Comparison of ENCODE assay signal across 8 cellular contexts in the genomic region with DNA sequence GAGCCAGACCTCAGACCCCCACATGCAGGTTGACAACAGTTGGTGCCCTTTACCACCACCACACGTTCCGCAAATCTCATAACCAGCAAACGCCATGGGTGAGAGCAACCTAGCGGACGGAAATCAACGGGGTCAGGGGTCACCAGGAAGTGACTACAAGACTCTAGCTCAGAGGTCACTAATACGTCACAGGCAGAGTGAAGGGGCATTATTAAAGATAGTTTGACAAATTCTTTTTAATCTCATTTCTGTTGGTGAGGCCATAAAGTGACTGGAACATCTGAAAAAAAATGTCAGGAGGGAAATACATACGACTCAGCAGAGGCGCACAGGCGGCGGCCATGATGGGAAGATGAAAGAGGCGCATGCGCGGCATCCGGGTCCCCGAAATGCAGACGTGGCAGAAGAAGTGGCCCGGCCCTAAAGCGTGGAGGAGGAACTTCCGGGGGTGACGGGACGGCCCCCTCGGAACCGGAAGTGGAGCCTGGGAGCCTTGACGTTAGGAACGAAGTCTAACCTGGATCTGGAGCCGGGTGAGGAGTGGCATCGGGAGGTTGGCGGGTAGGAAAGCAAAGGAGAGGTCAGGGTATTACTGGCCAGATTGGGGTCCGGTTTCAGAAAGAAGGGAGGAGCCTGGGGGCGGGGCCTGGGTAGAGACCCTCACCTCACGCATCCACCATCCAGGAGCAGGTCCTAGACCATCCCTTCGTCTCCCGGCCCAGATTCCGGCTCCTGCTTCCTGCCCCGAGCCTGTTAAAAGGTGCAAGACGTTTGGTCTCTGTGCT. TPM values are rescaled to one million over a fixed set of nuclear protein-coding genes. Genes with fewer than 3 reads are reported as not detected.
A peak's percentile ranks its signal among the peaks of the same experiment; 100 is the strongest.
DNase-seq lines count a peak whose midpoint lies in the region; ATAC-seq and TF ChIP-seq lines count a peak whose summit lies in the region.

A gene with protein sequence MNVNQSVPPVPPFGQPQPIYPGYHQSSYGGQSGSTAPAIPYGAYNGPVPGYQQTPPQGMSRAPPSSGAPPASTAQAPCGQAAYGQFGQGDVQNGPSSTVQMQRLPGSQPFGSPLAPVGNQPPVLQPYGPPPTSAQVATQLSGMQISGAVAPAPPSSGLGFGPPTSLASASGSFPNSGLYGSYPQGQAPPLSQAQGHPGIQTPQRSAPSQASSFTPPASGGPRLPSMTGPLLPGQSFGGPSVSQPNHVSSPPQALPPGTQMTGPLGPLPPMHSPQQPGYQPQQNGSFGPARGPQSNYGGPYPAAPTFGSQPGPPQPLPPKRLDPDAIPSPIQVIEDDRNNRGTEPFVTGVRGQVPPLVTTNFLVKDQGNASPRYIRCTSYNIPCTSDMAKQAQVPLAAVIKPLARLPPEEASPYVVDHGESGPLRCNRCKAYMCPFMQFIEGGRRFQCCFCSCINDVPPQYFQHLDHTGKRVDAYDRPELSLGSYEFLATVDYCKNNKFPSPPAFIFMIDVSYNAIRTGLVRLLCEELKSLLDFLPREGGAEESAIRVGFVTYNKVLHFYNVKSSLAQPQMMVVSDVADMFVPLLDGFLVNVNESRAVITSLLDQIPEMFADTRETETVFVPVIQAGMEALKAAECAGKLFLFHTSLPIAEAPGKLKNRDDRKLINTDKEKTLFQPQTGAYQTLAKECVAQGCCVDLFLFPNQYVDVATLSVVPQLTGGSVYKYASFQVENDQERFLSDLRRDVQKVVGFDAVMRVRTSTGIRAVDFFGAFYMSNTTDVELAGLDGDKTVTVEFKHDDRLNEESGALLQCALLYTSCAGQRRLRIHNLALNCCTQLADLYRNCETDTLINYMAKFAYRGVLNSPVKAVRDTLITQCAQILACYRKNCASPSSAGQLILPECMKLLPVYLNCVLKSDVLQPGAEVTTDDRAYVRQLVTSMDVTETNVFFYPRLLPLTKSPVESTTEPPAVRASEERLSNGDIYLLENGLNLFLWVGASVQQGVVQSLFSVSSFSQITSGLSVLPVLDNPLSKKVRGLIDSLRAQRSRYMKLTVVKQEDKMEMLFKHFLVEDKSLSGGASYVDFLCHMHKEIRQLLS (plus strand): TSS at position 468 of the 785 bp plus-strand sequence. CDS start 2,461 bp downstream, outside the sequence.

- H3K4me3 ChIP-seq in AG04449 (ENCODE audit: low read depth, low read length), result peak within 1 kb of the TSS; percentile 97

- TF ChIP-seq CTCF in AG04449 (IDR thresholded peaks at IDR 0.05; ENCODE audit: insufficient read depth, low read length, missing control alignments) (no peak), activated B cell treated with CpG ODN at 0.5 μM for 24 hours (IDR thresholded peaks at IDR 0.05) (no peak)

- CTCF ChIA-PET in AG04449 (lab: Yijun Ruan, JAX), result interaction anchor here (0.9 to 2.1 kb wide), 3 partner anchors 104 to 215 kb away, joined by 3 to 5 read pairs (median 3); no protein-coding TSS in a partner anchor
- CTCF ChIA-PET in activated B cell treated with CpG ODN at 0.5 μM for 24 hours (lab: Charles Lee), result interaction anchor here (0.6 to 1.4 kb wide), 4 partner anchors 10 to 122 kb away, joined by 3 to 5 read pairs (median 3); a partner anchor contains a TSS

- peaks cover 41% of the 10 kb centered on the region for H3K4me1 Mint-ChIP-seq in activated B cell treated with CpG ODN at 0.5 μM for 24 hours
- H3K4me1 Mint-ChIP-seq in immature natural killer cell, result peaks cover 42 to 48% of the 10 kb centered on the region in 2 donors

- intact Hi-C loops in activated B cell treated with CpG ODN at 0.5 μM for 24 hours (cut with micrococcal nuclease), result loop anchor here (1.0 to 5.0 kb wide), 7 partner anchors 14 to 249 kb away; partner anchors contain the start of genes NDST2 and ZSWIM8

- DNase-seq in AG04449 (ENCODE audit: low read depth, low spot score), result peak; percentile 65
- peak; percentile 93 for DNase-seq in NCI-H345 (lab: John Stamatoyannopoulos, UW)
- DNase-seq in activated B cell treated with CpG ODN at 0.5 μM for 24 hours, result peak; percentile 86
- peak; percentile 48 to 97 (median 92) for DNase-seq in caudate nucleus (lab: John Stamatoyannopoulos, UW)
- DNase-seq in immature natural killer cell, result peak; percentile 94 to 96 (median 95)
- peak; percentile 92 for DNase-seq in smooth muscle cell of the brain vasculature (ENCODE audit: low read depth, low spot score)

- H3K27me3 Mint-ChIP-seq in activated B cell treated with CpG ODN at 0.5 μM for 24 hours (no peaks in the 10 kb centered on the region), immature natural killer cell (ENCODE audit: low read depth in 3 of 3) (peaks cover 4 to 9% (median 7%) of the 10 kb centered on the region in 3 donors)

- POLR2A ChIA-PET in AG04449 (lab: Yijun Ruan, JAX), result interaction anchor here (0.8 to 3.7 kb wide), 6 partner anchors 10 to 248 kb away, joined by 3 to 28 read pairs (median 6); partner anchors contain the start of genes CHCHD1 and PPP3CB
- POLR2A ChIA-PET in activated B cell treated with CpG ODN at 0.5 μM for 24 hours (lab: Charles Lee), result interaction anchor here (0.5 to 3.0 kb wide), 17 partner anchors 9 to 332 kb away, joined by 3 to 48 read pairs (median 6); partner anchors contain the start of genes CHCHD1, PPP3CB and ZSWIM8

- peak; percentile 95 for ATAC-seq in GM18909 (IDR thresholded peaks at IDR 0.05; ENCODE audit: poor library complexity, unreplicated experiment)
- peak; percentile 92 for ATAC-seq in HG03175 (IDR thresholded peaks at IDR 0.05; ENCODE audit: unreplicated experiment)
- ATAC-seq in activated B cell treated with CpG ODN at 0.5 μM for 24 hours (ENCODE audit: low read depth), result peak; percentile 95

- H3K9me3 Mint-ChIP-seq in activated B cell treated with CpG ODN at 0.5 μM for 24 hours, result no peaks in the 10 kb centered on the region
- H3K9me3 Mint-ChIP-seq in immature natural killer cell, result no peaks in the 10 kb centered on the region

- peak within 1 kb of the TSS; percentile 100 for H3K4me3 Mint-ChIP-seq in activated B cell treated with CpG ODN at 0.5 μM for 24 hours
- peak within 1 kb of the TSS; percentile 99 to 100 (median 100) for H3K4me3 Mint-ChIP-seq in immature natural killer cell

- H3K36me3 Mint-ChIP-seq in activated B cell treated with CpG ODN at 0.5 μM for 24 hours (ENCODE audit: low read depth), result peaks cover 33% of the 10 kb centered on the region
- H3K36me3 Mint-ChIP-seq in immature natural killer cell, result peaks cover 3 to 7% (median 7%) of the 10 kb centered on the region in 3 donors

- peak within 1 kb of the TSS; percentile 98 for H3K27ac ChIP-seq in caudate nucleus (ENCODE audit: low read depth, low read length)

- H3K27ac Mint-ChIP-seq in activated B cell treated with CpG ODN at 0.5 μM for 24 hours (peak within 1 kb of the TSS; percentile 100), immature natural killer cell (peak within 1 kb of the TSS; percentile 99 to 100 (median 100))

RNA-seq across cellular contexts. Expression of the gene that starts here (rescaled TPM):
- 78.5 and 89.8 TPM in 2 replicates for total RNA-seq in activated B cell treated with CpG ODN at 0.5 μM for 24 hours
- 10 to 100 TPM; 15.5 to 77.7 (median 21.3) TPM for polyA plus RNA-seq in immature natural killer cell

Comparison
In these comparisons a context has a peak if more than half of its experiments do, and no peak if none do; other contexts are left out.
1. Peak in every context shown above with its lines: DNase-seq, ATAC-seq, H3K4me3 ChIP-seq and H3K27ac ChIP-seq.